In the genomic region with DNA sequence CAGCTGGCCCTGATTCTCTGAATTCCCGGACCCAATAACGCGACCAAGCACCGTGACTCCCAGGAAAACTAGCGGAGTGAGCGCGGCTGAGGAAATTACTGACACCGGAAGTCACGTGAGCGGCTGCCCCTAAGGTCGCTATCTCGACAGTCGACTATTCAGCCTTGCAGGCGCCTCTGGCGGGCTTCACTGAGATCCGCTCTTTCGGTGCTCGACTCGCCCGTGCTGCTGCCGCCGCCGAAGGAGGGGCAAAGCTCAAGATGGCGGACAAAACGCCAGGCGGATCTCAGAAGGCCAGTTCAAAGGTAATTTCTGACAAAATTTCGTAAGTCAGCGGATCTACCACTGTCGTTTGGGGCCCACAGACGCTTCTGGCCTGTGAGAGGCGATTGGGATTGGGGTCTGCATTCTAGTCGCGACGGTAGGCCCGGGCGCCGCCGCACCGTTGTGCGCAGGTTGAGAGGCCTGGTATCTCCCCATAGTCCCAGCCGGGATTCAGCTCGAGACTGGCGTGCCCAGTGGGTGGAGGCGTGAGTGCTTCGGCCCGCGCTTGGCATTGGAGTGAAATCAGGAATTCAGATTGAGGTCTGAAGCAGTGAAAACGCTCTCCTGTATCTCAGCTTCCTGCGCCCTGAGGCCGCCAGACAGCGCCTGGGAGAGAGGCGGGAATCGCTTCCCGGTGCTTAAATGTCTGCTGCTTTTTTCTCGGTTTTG, we compare ENCODE assay signal across 8 cellular contexts. TPM values are rescaled to one million over a fixed set of nuclear protein-coding genes. Genes with fewer than 3 reads are reported as not detected.
DNase-seq lines count a peak whose midpoint lies in the region; ATAC-seq lines count a peak whose summit lies in the region.

Gene U2SURP (plus strand): TSS at position 202 of the 714 bp plus-strand sequence. CDS start 59 bp downstream, at position 261.

- CTCF ChIA-PET in CD8-positive, alpha-beta memory T cell (lab: Charles Lee) = interaction anchor here (0.7 to 2.3 kb wide), 9 partner anchors 9 to 1263 kb away, joined by 3 to 11 read pairs (median 4); partner anchors contain the start of genes ATR, RNF7 and TRPC1

- H3K27ac ChIP-seq in CD8-positive, alpha-beta memory T cell (ENCODE audit: low read depth, low read length) = peak within 1 kb of the TSS; percentile 95

- H3K27me3 Mint-ChIP-seq in CD8-positive, alpha-beta memory T cell = peaks cover 2 to 10% of the 10 kb centered on the region in 2 donors

- no peaks in the 10 kb centered on the region for H3K27me3 ChIP-seq in CD8-positive, alpha-beta memory T cell (ENCODE audit: insufficient read depth, low read length, poor library complexity, severe bottlenecking)

- H3K27ac Mint-ChIP-seq in CD8-positive, alpha-beta memory T cell = peak within 1 kb of the TSS; percentile 92 to 100 (median 100)

- H3K9me3 Mint-ChIP-seq in CD8-positive, alpha-beta memory T cell = no peaks in the 10 kb centered on the region

- ATAC-seq in GM19468 (IDR thresholded peaks at IDR 0.05; ENCODE audit: extremely low read depth, unreplicated experiment) = peak; percentile 86

- peak; percentile 87 to 95 (median 89) for DNase-seq in CD8-positive, alpha-beta memory T cell
- DNase-seq in HS-5 (ENCODE audit: low read depth) (peak; percentile 95), lung microvascular endothelial cell (ENCODE audit: low read depth in 2 of 2) (peak; percentile 97 to 98)
- peak; percentile 89 for DNase-seq in NK-92 treated with Interleukin-12 subunit alpha and Interleukin-12 subunit beta, amount 100 ng/mL, for 24 hours (lab: John Stamatoyannopoulos, UW)
- DNase-seq in activated CD8-positive, alpha-beta memory T cell treated with anti-CD3 and anti-CD28 coated beads for 24 hours = peak; percentile 93
- peak; percentile 84 for DNase-seq in effector CD8-positive, alpha-beta T cell (lab: John Stamatoyannopoulos, UW)
- DNase-seq in stimulated activated CD4-positive, alpha-beta T cell treated with anti-CD3 and anti-CD28 coated beads, TNF-alpha, amount 100 ng/mL, for 48 hours (ENCODE audit: low read depth in 3 of 3) = peak; percentile 85 to 89 (median 86)

- POLR2A ChIA-PET in CD8-positive, alpha-beta memory T cell (lab: Charles Lee) = interaction anchor here (0.6 to 2.4 kb wide), 7 partner anchors 11 to 971 kb away, joined by 3 to 24 read pairs (median 6); partner anchors contain the start of genes ATR, DIPK2A and TRPC1

- H3K36me3 ChIP-seq in CD8-positive, alpha-beta memory T cell (ENCODE audit: insufficient read depth, low read length) = no peaks in the 10 kb centered on the region

- peak within 1 kb of the TSS; percentile 99 for H3K4me3 ChIP-seq in CD8-positive, alpha-beta memory T cell (ENCODE audit: low read length)

- H3K4me1 ChIP-seq in CD8-positive, alpha-beta memory T cell (ENCODE audit: insufficient read depth, low read length) = peaks cover 39% of the 10 kb centered on the region

- H3K4me1 Mint-ChIP-seq in CD8-positive, alpha-beta memory T cell = peaks cover 44 to 55% (median 52%) of the 10 kb centered on the region in 3 donors

- no peaks in the 10 kb centered on the region for H3K9me3 ChIP-seq in CD8-positive, alpha-beta memory T cell (ENCODE audit: low read length)

- H3K36me3 Mint-ChIP-seq in CD8-positive, alpha-beta memory T cell = peaks cover 0 to 18% (median 0%) of the 10 kb centered on the region in 3 donors

- H3K4me3 Mint-ChIP-seq in CD8-positive, alpha-beta memory T cell = peak within 1 kb of the TSS; percentile 93 to 100 (median 99)

RNA-seq across cellular contexts. Expression of gene U2SURP, which starts in this region (rescaled TPM):
- total RNA-seq in CD8-positive, alpha-beta memory T cell = 100 to 1,000 TPM; 146 to 148 TPM
- polyA plus RNA-seq in CD8-positive, alpha-beta memory T cell = 121 TPM
- total RNA-seq in lung microvascular endothelial cell = 18.5 and 27.2 TPM in 2 replicates

Comparison
In these comparisons a context has a peak if more than half of its experiments do, and no peak if none do; other contexts are left out.
1. Peak in every context shown above with its lines: DNase-seq, ATAC-seq, H3K4me3 ChIP-seq and H3K27ac ChIP-seq.